Comparison of ENCODE assay signal across 10 cellular contexts in the genomic region with DNA sequence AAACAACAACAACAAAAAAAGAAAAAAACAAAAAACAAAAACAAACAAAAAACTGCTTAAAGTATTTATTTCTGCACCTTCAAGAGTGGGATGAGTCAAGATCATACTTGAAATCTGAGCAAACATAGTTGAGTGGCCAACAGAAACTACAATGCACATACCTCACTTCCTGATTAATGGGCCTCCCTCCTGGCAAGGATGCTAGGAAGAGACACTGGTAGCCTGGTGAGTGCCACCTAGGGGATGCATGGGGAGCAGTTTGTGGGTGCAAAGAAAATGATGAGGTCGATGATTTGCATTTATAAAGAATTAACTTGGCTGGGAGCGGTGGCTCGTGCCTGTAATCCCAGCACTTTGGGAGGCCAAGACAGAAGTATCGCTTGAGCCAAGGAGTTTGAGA.
DNase-seq lines count a peak whose midpoint lies in the region; ATAC-seq and TF ChIP-seq lines count a peak whose summit lies in the region.
"Had no signal": no experiment of that assay in that cellular context is flagged by ENCODE, and none has a peak within 500 bp of the region (broad histone marks: within the 10 kb centered on the region; RNA-seq: fewer than 3 reads in every experiment).

No MANE protein-coding gene starts in this region.

- no peak for ATAC-seq in GM21423 (IDR thresholded peaks at IDR 0.05; ENCODE audit: unreplicated experiment)
- ATAC-seq in GM18909 (IDR thresholded peaks at IDR 0.05; ENCODE audit: poor library complexity, unreplicated experiment): no peak
- ATAC-seq: activated T-cell treated with anti-CD3 and anti-CD28 coated beads, Interleukin-2, amount 50 U/mL, for 4 hours had no signal

- peak; percentile 17 for TF ChIP-seq CTCF in GM12865 (IDR thresholded peaks at IDR 0.05; ENCODE audit: insufficient read depth, low read depth, low read length, missing control alignments)

- no peak overlapping the region for H3K4me3 ChIP-seq in GM12865 (ENCODE audit: low read depth, low read length)
- no peak overlapping the region for H3K4me3 ChIP-seq in Jurkat, Clone E6-1 (ENCODE audit: low read length)
- H3K4me3 ChIP-seq: coronary artery had no signal

- DNase-seq in GM12865 (ENCODE audit: low read depth): peak; percentile 38
- peak; percentile 20 for DNase-seq in Jurkat, Clone E6-1 (ENCODE audit: low read depth, low spot score)
- DNase-seq in T1000 (lab: John Stamatoyannopoulos, UW): peak; percentile 20
- peak; percentile 11 to 12 for DNase-seq in lung microvascular endothelial cell (ENCODE audit: low read depth in 2 of 2)
- no peak for DNase-seq in activated CD8-positive, alpha-beta memory T cell treated with anti-CD3 and anti-CD28 coated beads for 24 hours
- DNase-seq: activated T-cell treated with anti-CD3 and anti-CD28 coated beads, Interleukin-2, amount 50 U/mL, for 4 hours; Kasumi-1 had no signal
